In the genomic region with DNA sequence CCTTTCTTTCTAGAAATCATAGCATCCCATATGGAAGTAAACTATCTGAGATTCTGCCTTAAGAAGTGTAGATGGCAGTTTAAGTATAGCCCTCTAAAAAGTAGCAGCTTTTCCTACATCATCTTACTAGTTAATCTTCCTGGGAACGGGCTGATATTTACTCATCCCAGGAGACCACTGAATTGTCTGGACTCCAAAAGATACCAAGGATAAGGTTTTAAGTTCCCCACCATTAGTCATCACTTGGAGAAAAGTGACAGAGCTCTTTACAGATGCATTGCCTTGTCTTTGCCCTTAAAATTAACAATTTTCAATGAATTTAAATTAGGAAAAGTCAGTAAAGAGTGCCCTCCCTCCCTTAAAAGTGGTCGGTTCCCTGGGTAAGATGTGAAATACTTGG, we compare ENCODE assay signal across 9 cellular contexts.
A peak's percentile ranks its signal among the peaks of the same experiment; 100 is the strongest.
DNase-seq lines count a peak whose midpoint lies in the region; ATAC-seq, FAIRE-seq and TF ChIP-seq lines count a peak whose summit lies in the region.
"Had no signal": no experiment of that assay in that cellular context is flagged by ENCODE, and none has a peak within 500 bp of the region (broad histone marks: within the 10 kb centered on the region; RNA-seq: fewer than 3 reads in every experiment).

No MANE protein-coding gene starts in this region.

- no peaks in the 10 kb centered on the region for H3K9me3 ChIP-seq in mucosa of descending colon

- H3K9me3 Mint-ChIP-seq in natural killer cell treated with Interleukin-12 subunit alpha and Interleukin-12 subunit beta and Interleukin-15 and Interleukin-18, amount 100 ng/mL, for 72 hours = peaks cover 4% of the 10 kb centered on the region
- H3K9me3 Mint-ChIP-seq in activated T-helper 2 cell treated with anti-CD3 and anti-CD28 coated beads, Interferon-gamma antibody, Interleukin-2, Interleukin-4, amounts not matched to agents 10 μg/mL and 5 μg/mL and 100 μg/mL, durations not matched to agents 14 hours and 24 hours and 36 hours = no peaks in the 10 kb centered on the region

- no peak for ATAC-seq in natural killer cell treated with Interleukin-12 subunit alpha and Interleukin-12 subunit beta and Interleukin-15 and Interleukin-18, amount 100 ng/mL, for 72 hours
- ATAC-seq in mucosa of descending colon = no peak
- no peak for ATAC-seq in GM18909 (IDR thresholded peaks at IDR 0.05; ENCODE audit: poor library complexity, unreplicated experiment)

- peaks cover 52 to 54% of the 10 kb centered on the region in 2 donors for H3K4me1 Mint-ChIP-seq in natural killer cell treated with Interleukin-12 subunit alpha and Interleukin-12 subunit beta and Interleukin-15 and Interleukin-18, amount 100 ng/mL, for 72 hours (ENCODE audit: low read depth in 2 of 2)
- H3K4me1 Mint-ChIP-seq in activated T-helper 2 cell treated with anti-CD3 and anti-CD28 coated beads, Interferon-gamma antibody, Interleukin-2, Interleukin-4, amounts not matched to agents 10 μg/mL and 5 μg/mL and 100 μg/mL, durations not matched to agents 14 hours and 24 hours and 36 hours (ENCODE audit: low read depth) = peaks cover 58% of the 10 kb centered on the region

- DNase-seq in AG08395 (ENCODE audit: low spot score) (peak; percentile 49), HTR-8/SVneo (ENCODE audit: insufficient read length, low spot score) (peak; percentile 48), choroid plexus epithelial cell (ENCODE audit: low read depth) (peak; percentile 80), mucosa of descending colon (no peak), NCI-H2227 (lab: John Stamatoyannopoulos, UW; ENCODE audit: unreplicated experiment) (no peak)
- DNase-seq in natural killer cell treated with Interleukin-12 subunit alpha and Interleukin-12 subunit beta and Interleukin-15 and Interleukin-18, amount 100 ng/mL, for 72 hours (ENCODE audit: low spot score) = no peak
- DNase-seq in activated T-helper 2 cell treated with anti-CD3 and anti-CD28 coated beads, Interferon-gamma antibody, Interleukin-2, Interleukin-4, amounts not matched to agents 10 μg/mL and 5 μg/mL and 100 μg/mL, durations not matched to agents 14 hours and 24 hours and 36 hours (ENCODE audit: low spot score) = no peak
- DNase-seq: stimulated activated CD4-positive, alpha-beta T cell treated with anti-CD3 and anti-CD28 coated beads, Interleukin-2, amount 100 ng/mL, for 48 hours had no signal

- peaks cover 32% of the 10 kb centered on the region for H3K4me1 ChIP-seq in mucosa of descending colon (ENCODE audit: low read depth)

- peak overlapping the region; percentile 97 to 99 for H3K27ac Mint-ChIP-seq in natural killer cell treated with Interleukin-12 subunit alpha and Interleukin-12 subunit beta and Interleukin-15 and Interleukin-18, amount 100 ng/mL, for 72 hours
- no peak overlapping the region for H3K27ac Mint-ChIP-seq in activated T-helper 2 cell treated with anti-CD3 and anti-CD28 coated beads, Interferon-gamma antibody, Interleukin-2, Interleukin-4, amounts not matched to agents 10 μg/mL and 5 μg/mL and 100 μg/mL, durations not matched to agents 14 hours and 24 hours and 36 hours

- FAIRE-seq in HTR-8/SVneo (lab: Jason Lieb, UNC) = no peak

- intact Hi-C loops in mucosa of descending colon (cut with DNase I, micrococcal nuclease) = no loop called here
- intact Hi-C loops in activated T-helper 2 cell treated with anti-CD3 and anti-CD28 coated beads, Interferon-gamma antibody, Interleukin-2, Interleukin-4, amounts not matched to agents 10 μg/mL and 5 μg/mL and 100 μg/mL, durations not matched to agents 14 hours and 24 hours and 36 hours (cut with micrococcal nuclease) = loop anchor here (2.0 kb wide), 1 partner anchor 15 kb away; no protein-coding TSS in a partner anchor

- H3K4me3 ChIP-seq in choroid plexus epithelial cell (ENCODE audit: low read depth, low read length) (no peak overlapping the region), mucosa of descending colon (no peak overlapping the region)

- H3K4me3 Mint-ChIP-seq in natural killer cell treated with Interleukin-12 subunit alpha and Interleukin-12 subunit beta and Interleukin-15 and Interleukin-18, amount 100 ng/mL, for 72 hours = no peak overlapping the region
- no peak overlapping the region for H3K4me3 Mint-ChIP-seq in activated T-helper 2 cell treated with anti-CD3 and anti-CD28 coated beads, Interferon-gamma antibody, Interleukin-2, Interleukin-4, amounts not matched to agents 10 μg/mL and 5 μg/mL and 100 μg/mL, durations not matched to agents 14 hours and 24 hours and 36 hours (ENCODE audit: low read depth)

- TF ChIP-seq CTCF in choroid plexus epithelial cell (conservative IDR thresholded peaks at IDR 0.05; ENCODE audit: low read depth, low read length) = no peak
- TF ChIP-seq CTCF in mucosa of descending colon (IDR thresholded peaks at IDR 0.05) = no peak

- H3K27me3 Mint-ChIP-seq in natural killer cell treated with Interleukin-12 subunit alpha and Interleukin-12 subunit beta and Interleukin-15 and Interleukin-18, amount 100 ng/mL, for 72 hours = no peaks in the 10 kb centered on the region
- H3K27me3 Mint-ChIP-seq in activated T-helper 2 cell treated with anti-CD3 and anti-CD28 coated beads, Interferon-gamma antibody, Interleukin-2, Interleukin-4, amounts not matched to agents 10 μg/mL and 5 μg/mL and 100 μg/mL, durations not matched to agents 14 hours and 24 hours and 36 hours (ENCODE audit: low read depth) = no peaks in the 10 kb centered on the region

- peaks cover 6% of the 10 kb centered on the region for H3K36me3 Mint-ChIP-seq in natural killer cell treated with Interleukin-12 subunit alpha and Interleukin-12 subunit beta and Interleukin-15 and Interleukin-18, amount 100 ng/mL, for 72 hours
- peaks cover 5% of the 10 kb centered on the region for H3K36me3 Mint-ChIP-seq in activated T-helper 2 cell treated with anti-CD3 and anti-CD28 coated beads, Interferon-gamma antibody, Interleukin-2, Interleukin-4, amounts not matched to agents 10 μg/mL and 5 μg/mL and 100 μg/mL, durations not matched to agents 14 hours and 24 hours and 36 hours (ENCODE audit: low read depth)

- H3K36me3 ChIP-seq in mucosa of descending colon (ENCODE audit: low read depth) = no peaks in the 10 kb centered on the region

Comparison
In these comparisons a context has a peak if more than half of its experiments do, and no peak if none do; other contexts are left out.
1. DNase-seq: peak in AG08395 (single experiment), HTR-8/SVneo (single experiment) and choroid plexus epithelial cell (single experiment); none in natural killer cell treated with Interleukin-12 subunit alpha and Interleukin-12 subunit beta and Interleukin-15 and Interleukin-18, amount 100 ng/mL, for 72 hours (single experiment), mucosa of descending colon (0 of 3), activated T-helper 2 cell treated with anti-CD3 and anti-CD28 coated beads, Interferon-gamma antibody, Interleukin-2, Interleukin-4, amounts not matched to agents 10 μg/mL and 5 μg/mL and 100 μg/mL, durations not matched to agents 14 hours and 24 hours and 36 hours (single experiment) and NCI-H2227 (single experiment).